In genomic region chr14:89485264-89485663, GRCh38 we compare ENCODE assay signal across 1 cellular context.
TF ChIP-seq lines count a peak whose summit lies in the region.

No MANE protein-coding gene starts in this region.

TF ChIP-seq in IMR-90, 13 proteins besides CTCF, POLR2A, EP300 and RAD21:
- TF ChIP-seq NFE2L2 (IDR thresholded peaks at IDR 0.05; ENCODE audit: low read depth, low read length), result no peak
- no peak for TF ChIP-seq MXI1 (IDR thresholded peaks at IDR 0.05; ENCODE audit: borderline replicate concordance, low read depth, low read length)
